ENCODE assay signal across 16 cellular contexts in genomic region chr12:79360269-79360668, GRCh38.
"Had no signal": no experiment of that assay in that cellular context is flagged by ENCODE, and none has a peak within 500 bp of the region (broad histone marks: within the 10 kb centered on the region; RNA-seq: fewer than 3 reads in every experiment).

No MANE protein-coding gene starts in this region.

- H3K4me3 Mint-ChIP-seq: activated CD4-positive, alpha-beta memory T cell treated with anti-CD3 and anti-CD28 coated beads for 36 hours; activated naive CD8-positive, alpha-beta T cell treated with anti-CD3 and anti-CD28 coated beads for 36 hours; naive thymus-derived CD8-positive, alpha-beta T cell; stimulated activated naive B cell treated with anti-CD40 and anti-IgM and Interleukin-4, amounts not matched to agents 10 μg/mL and 1 μg/mL and 100 μg/mL, for 72 hours; T-helper 2 cell treated with Interferon-gamma antibody and Interleukin-4, amounts not matched to agents 5 μg/mL and 100 μg/mL, for 36 hours had no signal

- H3K9me3 ChIP-seq: mucosa of descending colon, neutrophil, spleen had no signal

- H3K4me1 Mint-ChIP-seq: activated naive CD8-positive, alpha-beta T cell treated with anti-CD3 and anti-CD28 coated beads for 36 hours; naive thymus-derived CD8-positive, alpha-beta T cell had no signal

- H3K36me3 Mint-ChIP-seq: activated CD4-positive, alpha-beta memory T cell treated with anti-CD3 and anti-CD28 coated beads for 36 hours; activated naive CD8-positive, alpha-beta T cell treated with anti-CD3 and anti-CD28 coated beads for 36 hours; naive thymus-derived CD8-positive, alpha-beta T cell; stimulated activated naive B cell treated with anti-CD40 and anti-IgM and Interleukin-4, amounts not matched to agents 10 μg/mL and 1 μg/mL and 100 μg/mL, for 72 hours had no signal

- H3K27me3 ChIP-seq: neutrophil, spleen had no signal

- H3K27ac Mint-ChIP-seq: activated CD4-positive, alpha-beta memory T cell treated with anti-CD3 and anti-CD28 coated beads for 36 hours; activated naive CD8-positive, alpha-beta T cell treated with anti-CD3 and anti-CD28 coated beads for 36 hours; naive thymus-derived CD8-positive, alpha-beta T cell; stimulated activated naive B cell treated with anti-CD40 and anti-IgM and Interleukin-4, amounts not matched to agents 10 μg/mL and 1 μg/mL and 100 μg/mL, for 72 hours; T-helper 2 cell treated with Interferon-gamma antibody and Interleukin-4, amounts not matched to agents 5 μg/mL and 100 μg/mL, for 36 hours had no signal

- H3K9me3 Mint-ChIP-seq: activated CD4-positive, alpha-beta memory T cell treated with anti-CD3 and anti-CD28 coated beads for 36 hours; activated naive CD8-positive, alpha-beta T cell treated with anti-CD3 and anti-CD28 coated beads for 36 hours; stimulated activated naive B cell treated with anti-CD40 and anti-IgM and Interleukin-4, amounts not matched to agents 10 μg/mL and 1 μg/mL and 100 μg/mL, for 72 hours; T-helper 2 cell treated with Interferon-gamma antibody and Interleukin-4, amounts not matched to agents 5 μg/mL and 100 μg/mL, for 36 hours had no signal

- H3K36me3 ChIP-seq: neutrophil, spleen had no signal

- H3K27ac ChIP-seq: neutrophil, spleen, VCaP had no signal

- DNase-seq: activated CD4-positive, alpha-beta memory T cell treated with anti-CD3 and anti-CD28 coated beads for 36 hours; activated gamma-delta T cell treated with Interleukin-2 at 50 U/mL for 16 hours; activated naive CD8-positive, alpha-beta T cell treated with anti-CD3 and anti-CD28 coated beads for 36 hours; activated T-cell treated with anti-CD3 and anti-CD28 coated beads, Interleukin-2, amount 50 U/mL, for 48 hours; foreskin melanocyte; kidney glomerular epithelial cell; mammary epithelial cell; mucosa of descending colon; naive thymus-derived CD8-positive, alpha-beta T cell; spleen; stimulated activated CD4-positive, alpha-beta T cell treated with anti-CD3 and anti-CD28 coated beads, Interleukin-1b, Interleukin-23, amount 100 ng/mL, for 48 hours; stimulated activated naive B cell treated with anti-CD40 and anti-IgM and Interleukin-4, amounts not matched to agents 10 μg/mL and 1 μg/mL and 100 μg/mL, for 72 hours; SW 1271 had no signal

- H3K27me3 Mint-ChIP-seq: activated CD4-positive, alpha-beta memory T cell treated with anti-CD3 and anti-CD28 coated beads for 36 hours; activated naive CD8-positive, alpha-beta T cell treated with anti-CD3 and anti-CD28 coated beads for 36 hours had no signal

- H3K4me3 ChIP-seq: mucosa of descending colon, spleen had no signal
